In genomic region chr4:163631288-163631687, GRCh38 we compare ENCODE assay signal across 36 cellular contexts.
"Had no signal": no experiment of that assay in that cellular context is flagged by ENCODE, and none has a peak within 500 bp of the region (broad histone marks: within the 10 kb centered on the region; RNA-seq: fewer than 3 reads in every experiment).

No MANE protein-coding gene starts in this region.

- H3K4me1 ChIP-seq: adrenal gland, ascending aorta, body of pancreas, breast epithelium had no signal

- H3K27me3 Mint-ChIP-seq: activated naive CD4-positive, alpha-beta T cell treated with anti-CD3 and anti-CD28 coated beads, Interleukin-2, amount 10 ng/mL, durations not matched to agents 7 days and 5 days; activated naive CD4-positive, alpha-beta T cell treated with anti-CD3 and anti-CD28 coated beads, Interleukin-2, amount 50 U/mL, for 24 hours; activated naive CD8-positive, alpha-beta T cell treated with anti-CD3 and anti-CD28 coated beads for 36 hours; activated naive CD8-positive, alpha-beta T cell treated with anti-CD3 and anti-CD28 coated beads, Interleukin-2, amount 10 ng/mL, durations not matched to agents 7 days and 5 days; activated naive CD8-positive, alpha-beta T cell treated with anti-CD3 and anti-CD28 coated beads, Interleukin-2, amount 50 U/mL, for 24 hours; activated T-cell treated with anti-CD3 and anti-CD28 coated beads, Interleukin-2, amount 50 U/mL, for 24 hours; activated T-helper 17 cell treated with anti-CD3 and anti-CD28 coated beads, Interleukin-2, amount 50 U/mL, for 72 hours had no signal

- H3K4me1 Mint-ChIP-seq: activated naive CD4-positive, alpha-beta T cell treated with anti-CD3 and anti-CD28 coated beads, Interleukin-2, amount 10 ng/mL, durations not matched to agents 7 days and 5 days; activated naive CD4-positive, alpha-beta T cell treated with anti-CD3 and anti-CD28 coated beads, Interleukin-2, amount 50 U/mL, for 24 hours; activated naive CD8-positive, alpha-beta T cell treated with anti-CD3 and anti-CD28 coated beads for 36 hours; activated naive CD8-positive, alpha-beta T cell treated with anti-CD3 and anti-CD28 coated beads, Interleukin-2, amount 10 ng/mL, durations not matched to agents 7 days and 5 days; activated naive CD8-positive, alpha-beta T cell treated with anti-CD3 and anti-CD28 coated beads, Interleukin-2, amount 50 U/mL, for 24 hours; activated T-helper 17 cell treated with anti-CD3 and anti-CD28 coated beads, Interleukin-2, amount 50 U/mL, for 72 hours; brain; central memory CD8-positive, alpha-beta T cell had no signal

- H3K27ac ChIP-seq: adrenal gland, ascending aorta, body of pancreas, brain microvascular endothelial cell, breast epithelium, cardiac muscle cell had no signal

- H3K27ac Mint-ChIP-seq: activated naive CD4-positive, alpha-beta T cell treated with anti-CD3 and anti-CD28 coated beads for 36 hours; activated naive CD4-positive, alpha-beta T cell treated with anti-CD3 and anti-CD28 coated beads, Interleukin-2, amount 10 ng/mL, durations not matched to agents 7 days and 5 days; activated naive CD4-positive, alpha-beta T cell treated with anti-CD3 and anti-CD28 coated beads, Interleukin-2, amount 50 U/mL, for 24 hours; activated naive CD4-positive, alpha-beta T cell treated with anti-CD3 and anti-CD28 coated beads, Interleukin-2, amount 50 U/mL, for 72 hours; activated naive CD8-positive, alpha-beta T cell; activated naive CD8-positive, alpha-beta T cell treated with anti-CD3 and anti-CD28 coated beads for 36 hours; activated naive CD8-positive, alpha-beta T cell treated with anti-CD3 and anti-CD28 coated beads, Interleukin-2, amount 10 ng/mL, durations not matched to agents 7 days and 5 days; activated naive CD8-positive, alpha-beta T cell treated with anti-CD3 and anti-CD28 coated beads, Interleukin-2, amount 50 U/mL, for 24 hours; activated T-cell treated with anti-CD3 and anti-CD28 coated beads, Interleukin-2, amount 50 U/mL, for 24 hours; activated T-cell treated with anti-CD3 and anti-CD28 coated beads, Interleukin-2, amount 50 U/mL, for 72 hours; activated T-helper 1 cell treated with anti-CD3 and anti-CD28 coated beads, Interleukin-12 subunit alpha, Interleukin-12 subunit beta, Interleukin-2, Interleukin-4 antibody, amounts not matched to agents 30 ng/mL and 10 ng/mL and 1 ng/mL, durations not matched to agents 14 hours and 24 hours and 36 hours; activated T-helper 17 cell treated with anti-CD3 and anti-CD28 coated beads, Interleukin-2, amount 50 U/mL, for 72 hours; activated T-helper 2 cell treated with anti-CD3 and anti-CD28 coated beads, Interferon-gamma antibody, Interleukin-2, Interleukin-4, amounts not matched to agents 10 μg/mL and 5 μg/mL and 100 μg/mL, durations not matched to agents 14 hours and 24 hours and 36 hours; brain had no signal

- H3K4me3 Mint-ChIP-seq: activated naive CD4-positive, alpha-beta T cell treated with anti-CD3 and anti-CD28 coated beads for 36 hours; activated naive CD4-positive, alpha-beta T cell treated with anti-CD3 and anti-CD28 coated beads, Interleukin-2, amount 10 ng/mL, durations not matched to agents 7 days and 5 days; activated naive CD4-positive, alpha-beta T cell treated with anti-CD3 and anti-CD28 coated beads, Interleukin-2, amount 50 U/mL, for 24 hours; activated naive CD8-positive, alpha-beta T cell; activated naive CD8-positive, alpha-beta T cell treated with anti-CD3 and anti-CD28 coated beads for 36 hours; activated naive CD8-positive, alpha-beta T cell treated with anti-CD3 and anti-CD28 coated beads, Interleukin-2, amount 10 ng/mL, durations not matched to agents 7 days and 5 days; activated naive CD8-positive, alpha-beta T cell treated with anti-CD3 and anti-CD28 coated beads, Interleukin-2, amount 50 U/mL, for 24 hours; activated T-cell treated with anti-CD3 and anti-CD28 coated beads, Interleukin-2, amount 50 U/mL, for 24 hours; activated T-cell treated with anti-CD3 and anti-CD28 coated beads, Interleukin-2, amount 50 U/mL, for 4 hours; activated T-cell treated with anti-CD3 and anti-CD28 coated beads, Interleukin-2, amount 50 U/mL, for 72 hours; activated T-helper 1 cell treated with anti-CD3 and anti-CD28 coated beads, Interleukin-12 subunit alpha, Interleukin-12 subunit beta, Interleukin-2, Interleukin-4 antibody, amounts not matched to agents 30 ng/mL and 10 ng/mL and 1 ng/mL, durations not matched to agents 14 hours and 24 hours and 36 hours; activated T-helper 17 cell treated with anti-CD3 and anti-CD28 coated beads, Interleukin-2, amount 50 U/mL, for 72 hours; brain; central memory CD8-positive, alpha-beta T cell had no signal

- DNase-seq: activated effector memory CD4-positive, alpha-beta T cell treated with anti-CD3 and anti-CD28 coated beads, Interleukin-2, amount 50 U/mL, for 16 hours; activated effector memory CD4-positive, alpha-beta T cell treated with Interleukin-2 at 50 U/mL for 16 hours; activated gamma-delta T cell; activated gamma-delta T cell treated with Interleukin-2 at 50 U/mL for 16 hours; activated naive CD4-positive, alpha-beta T cell; activated naive CD4-positive, alpha-beta T cell treated with anti-CD3 and anti-CD28 coated beads for 36 hours; activated naive CD4-positive, alpha-beta T cell treated with anti-CD3 and anti-CD28 coated beads, Interleukin-2, amount 10 ng/mL, durations not matched to agents 7 days and 5 days; activated naive CD4-positive, alpha-beta T cell treated with anti-CD3 and anti-CD28 coated beads, Interleukin-2, amount 50 U/mL, for 16 hours; activated naive CD4-positive, alpha-beta T cell treated with Interleukin-2 at 50 U/mL for 16 hours; activated naive CD8-positive, alpha-beta T cell treated with anti-CD3 and anti-CD28 coated beads for 36 hours; activated naive CD8-positive, alpha-beta T cell treated with anti-CD3 and anti-CD28 coated beads, Interleukin-2, amount 10 ng/mL, durations not matched to agents 7 days and 5 days; activated naive CD8-positive, alpha-beta T cell treated with anti-CD3 and anti-CD28 coated beads, Interleukin-2, amount 50 U/mL, for 24 hours; activated T-cell treated with anti-CD3 and anti-CD28 coated beads, Interleukin-2, amount 50 U/mL, for 24 hours; activated T-cell treated with anti-CD3 and anti-CD28 coated beads, Interleukin-2, amount 50 U/mL, for 4 hours; activated T-cell treated with anti-CD3 and anti-CD28 coated beads, Interleukin-2, amount 50 U/mL, for 48 hours; activated T-cell treated with anti-CD3 and anti-CD28 coated beads, Interleukin-2, amount 50 U/mL, for 72 hours; adrenal gland; amniotic stem cell; anterior cingulate cortex; aorta; brain microvascular endothelial cell; caudate nucleus; central memory CD4-positive, alpha-beta T cell; cerebellar nuclear complex had no signal

- H3K9me3 ChIP-seq: adrenal gland, ascending aorta, body of pancreas, breast epithelium had no signal

- H3K27me3 ChIP-seq: adrenal gland, ascending aorta, body of pancreas, brain microvascular endothelial cell, breast epithelium, cardiac muscle cell had no signal

- H3K9me3 Mint-ChIP-seq: activated naive CD4-positive, alpha-beta T cell treated with anti-CD3 and anti-CD28 coated beads, Interleukin-2, amount 10 ng/mL, durations not matched to agents 7 days and 5 days had no signal

- H3K36me3 ChIP-seq: adrenal gland, ascending aorta, brain microvascular endothelial cell, breast epithelium, cardiac muscle cell had no signal

- H3K36me3 Mint-ChIP-seq: activated naive CD4-positive, alpha-beta T cell treated with anti-CD3 and anti-CD28 coated beads, Interleukin-2, amount 10 ng/mL, durations not matched to agents 7 days and 5 days; activated naive CD4-positive, alpha-beta T cell treated with anti-CD3 and anti-CD28 coated beads, Interleukin-2, amount 50 U/mL, for 72 hours; activated naive CD8-positive, alpha-beta T cell treated with anti-CD3 and anti-CD28 coated beads for 36 hours; activated naive CD8-positive, alpha-beta T cell treated with anti-CD3 and anti-CD28 coated beads, Interleukin-2, amount 10 ng/mL, durations not matched to agents 7 days and 5 days; brain had no signal

- H3K4me3 ChIP-seq: adrenal gland, ascending aorta, body of pancreas, breast epithelium, cardiac muscle cell had no signal

- ATAC-seq: activated naive CD4-positive, alpha-beta T cell treated with anti-CD3 and anti-CD28 coated beads, Interleukin-2, amount 50 U/mL, for 72 hours; activated naive CD8-positive, alpha-beta T cell treated with anti-CD3 and anti-CD28 coated beads, Interleukin-2, amount 50 U/mL, for 24 hours; activated T-cell treated with anti-CD3 and anti-CD28 coated beads, Interleukin-2, amount 50 U/mL, for 4 hours; activated T-cell treated with anti-CD3 and anti-CD28 coated beads, Interleukin-2, amount 50 U/mL, for 72 hours; activated T-helper 17 cell treated with anti-CD3 and anti-CD28 coated beads, Interleukin-2, amount 50 U/mL, for 72 hours; body of pancreas had no signal
